Comparison of ENCODE assay signal across 8 cellular contexts in the genomic region with DNA sequence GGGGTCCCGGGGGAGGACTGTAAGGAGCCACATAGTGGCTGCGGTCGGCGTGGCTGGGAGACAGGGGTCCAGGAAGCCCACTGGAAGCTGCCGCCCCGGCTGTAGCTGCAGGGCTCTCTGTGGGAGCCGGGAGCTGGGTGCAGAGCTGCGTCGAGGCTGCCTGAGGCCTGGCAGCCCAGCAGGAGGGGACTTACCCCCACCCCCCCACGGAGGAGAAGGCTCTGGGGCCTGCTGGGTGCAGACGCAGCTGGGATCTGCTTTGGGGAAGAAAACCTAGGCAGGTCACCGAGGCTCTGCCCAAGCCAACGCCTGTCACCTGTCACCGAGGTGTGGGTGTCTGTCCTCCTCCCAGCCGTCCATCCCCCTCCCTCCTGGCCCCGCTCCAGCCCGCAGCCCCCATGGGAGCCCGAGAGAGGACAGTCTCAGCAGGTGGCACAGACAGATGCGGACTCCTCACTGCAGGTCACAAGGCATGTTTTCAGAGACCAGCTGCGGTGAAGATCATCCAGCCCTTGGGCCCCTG. TPM values are rescaled to one million over a fixed set of nuclear protein-coding genes. Genes with fewer than 3 reads are reported as not detected.
DNase-seq lines count a peak whose midpoint lies in the region; ATAC-seq and TF ChIP-seq lines count a peak whose summit lies in the region.
"Had no signal": no experiment of that assay in that cellular context is flagged by ENCODE, and none has a peak within 500 bp of the region (broad histone marks: within the 10 kb centered on the region; RNA-seq: fewer than 3 reads in every experiment).

No MANE protein-coding gene starts in this region.

- H3K4me3 ChIP-seq in aorta (ENCODE audit: low read length in 2 of 2): no peak overlapping the region
- H3K4me3 ChIP-seq: SJSA1 had no signal

- DNase-seq in activated naive CD8-positive, alpha-beta T cell treated with anti-CD3 and anti-CD28 coated beads for 36 hours: no peak
- no peak for DNase-seq in aorta
- no peak for DNase-seq in HT-29 (ENCODE audit: low spot score)
- no peak for DNase-seq in head of caudate nucleus

- H3K27ac Mint-ChIP-seq in activated naive CD8-positive, alpha-beta T cell treated with anti-CD3 and anti-CD28 coated beads for 36 hours: peak overlapping the region; percentile 66
- H3K27ac Mint-ChIP-seq in nephron: peak overlapping the region; percentile 86 to 94 (median 93)

- H3K36me3 ChIP-seq in aorta (ENCODE audit: control insufficient read depth in 1 of 2, insufficient read depth in 2 of 2, low read length in 1 of 2): no peaks in the 10 kb centered on the region
- H3K36me3 ChIP-seq: SJSA1 had no signal

- H3K4me1 ChIP-seq in aorta (ENCODE audit: control insufficient read depth in 1 of 2, insufficient read depth in 2 of 2, low read length in 2 of 2): no peaks in the 10 kb centered on the region

- intact Hi-C loops in aorta (cut with DNase I) (no loop called here), head of caudate nucleus (cut with DNase I) (no loop called here)

- H3K27me3 ChIP-seq in aorta (ENCODE audit: control insufficient read depth in 1 of 2, insufficient read depth in 2 of 2, low read length in 1 of 2): no peaks in the 10 kb centered on the region
- H3K27me3 ChIP-seq: SJSA1 had no signal

- H3K4me1 Mint-ChIP-seq in activated naive CD8-positive, alpha-beta T cell treated with anti-CD3 and anti-CD28 coated beads for 36 hours: peaks cover 16% of the 10 kb centered on the region
- peaks cover 50% of the 10 kb centered on the region for H3K4me1 Mint-ChIP-seq in nephron

- H3K9me3 Mint-ChIP-seq in activated naive CD8-positive, alpha-beta T cell treated with anti-CD3 and anti-CD28 coated beads for 36 hours: no peaks in the 10 kb centered on the region
- no peaks in the 10 kb centered on the region for H3K9me3 Mint-ChIP-seq in nephron

- H3K9me3 ChIP-seq in aorta (ENCODE audit: control insufficient read depth, low read length): no peaks in the 10 kb centered on the region
- H3K9me3 ChIP-seq: SJSA1 had no signal

- TF ChIP-seq CTCF in nephron (IDR thresholded peaks at IDR 0.05; ENCODE audit: unreplicated experiment in 3 of 3): no peak

- H3K27me3 Mint-ChIP-seq in activated naive CD8-positive, alpha-beta T cell treated with anti-CD3 and anti-CD28 coated beads for 36 hours: no peaks in the 10 kb centered on the region
- H3K27me3 Mint-ChIP-seq in nephron (ENCODE audit: low read depth): no peaks in the 10 kb centered on the region

- ATAC-seq in GM19395 (IDR thresholded peaks at IDR 0.05; ENCODE audit: unreplicated experiment): peak; percentile 49
- peak; percentile 35 for ATAC-seq in HG03196 (IDR thresholded peaks at IDR 0.05; ENCODE audit: unreplicated experiment)
- no peak for ATAC-seq in aorta (ENCODE audit: low FRiP score)

- 85% methylated on average over 20 of the region's 20 CpGs for WGBS in aorta, 2 donors

- no peak overlapping the region for H3K4me3 Mint-ChIP-seq in activated naive CD8-positive, alpha-beta T cell treated with anti-CD3 and anti-CD28 coated beads for 36 hours
- H3K4me3 Mint-ChIP-seq in nephron: peak overlapping the region in 2 of 3 experiments; percentile 8 to 67

- no peaks in the 10 kb centered on the region for H3K36me3 Mint-ChIP-seq in activated naive CD8-positive, alpha-beta T cell treated with anti-CD3 and anti-CD28 coated beads for 36 hours
- no peaks in the 10 kb centered on the region for H3K36me3 Mint-ChIP-seq in nephron (ENCODE audit: low read depth)

- no peak overlapping the region for H3K27ac ChIP-seq in aorta (ENCODE audit: low read depth in 1 of 2, low read length in 2 of 2)
- H3K27ac ChIP-seq: SJSA1 had no signal

RNA-seq across cellular contexts. Expression of gene PWWP2B, which starts 25.2 kb away (rescaled TPM):
- total RNA-seq in activated naive CD8-positive, alpha-beta T cell treated with anti-CD3 and anti-CD28 coated beads for 36 hours: 1 to 10 TPM; 2.9 to 3.1 TPM
- total RNA-seq in aorta: 1 to 10 TPM; 6.8 to 8.7 TPM
- 1 to 10 TPM; 2.0 to 3.6 TPM for polyA plus RNA-seq in aorta
- total RNA-seq in HT-29 (2014; rRNA removed; shearing (Covaris generic)): 73.4 and 79.9 TPM in 2 replicates
